ENCODE assay signal across 25 cellular contexts in the genomic region with DNA sequence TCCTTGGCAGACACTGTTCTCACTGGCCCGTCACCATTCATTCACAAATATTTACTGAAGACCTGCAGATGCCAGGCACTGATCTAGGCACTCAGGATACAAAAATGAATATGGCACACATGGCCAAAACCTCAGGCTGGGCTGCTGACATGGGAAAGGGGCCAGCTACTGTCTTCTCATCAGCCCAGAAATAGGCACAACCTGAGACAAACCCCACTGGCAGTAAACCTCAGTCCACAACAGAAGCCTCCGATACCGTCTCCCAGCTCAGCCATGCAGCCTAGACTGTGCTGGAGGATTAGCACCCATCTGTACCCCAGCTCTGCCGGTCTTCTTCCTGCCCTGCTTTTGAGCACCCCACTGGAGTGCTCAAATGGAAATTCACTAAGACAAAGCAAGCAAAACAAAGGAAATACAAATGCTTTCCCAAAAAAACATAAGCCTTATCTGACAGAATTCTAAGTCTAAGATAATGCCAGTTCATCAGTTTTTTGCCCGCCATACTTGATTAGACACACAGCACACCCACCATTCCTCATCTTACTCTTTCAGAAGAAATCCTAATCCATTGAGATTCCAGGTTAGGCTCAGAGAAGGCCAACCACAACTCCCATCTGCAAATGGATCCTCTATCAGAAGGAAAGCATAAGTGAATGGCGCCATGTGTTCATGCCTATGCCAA. TPM values are rescaled to one million over a fixed set of nuclear protein-coding genes. Genes with fewer than 3 reads are reported as not detected.
"Had no signal": no experiment of that assay in that cellular context is flagged by ENCODE, and none has a peak within 500 bp of the region (broad histone marks: within the 10 kb centered on the region; RNA-seq: fewer than 3 reads in every experiment).

No MANE protein-coding gene starts in this region.

- H3K27ac Mint-ChIP-seq: activated CD4-positive, alpha-beta T cell treated with anti-CD3 and anti-CD28 coated beads for 36 hours; activated CD8-positive, alpha-beta memory T cell treated with anti-CD3 and anti-CD28 coated beads, Interleukin-2, amount 10 ng/mL, durations not matched to agents 7 days and 5 days; activated CD8-positive, alpha-beta T cell treated with anti-CD3 and anti-CD28 coated beads, Interleukin-2, amount 10 ng/mL, durations not matched to agents 7 days and 5 days; activated naive CD4-positive, alpha-beta T cell treated with anti-CD3 and anti-CD28 coated beads, Interleukin-2, amount 50 U/mL, for 72 hours; activated T-cell treated with anti-CD3 and anti-CD28 coated beads, Interleukin-2, amount 50 U/mL, for 72 hours; nephron; stimulated activated effector memory CD8-positive, alpha-beta T cell treated with anti-CD3 and anti-CD28 coated beads, Interleukin-12 subunit alpha, Interleukin-12 subunit beta, amount 100 ng/mL, for 72 hours; stimulated activated naive CD8-positive, alpha-beta T cell treated with anti-CD3 and anti-CD28 coated beads, Interleukin-15, Interleukin-2, amounts not matched to agents 100 ng/mL and 50 ng/mL, for 24 hours had no signal

- H3K36me3 Mint-ChIP-seq: activated CD8-positive, alpha-beta memory T cell treated with anti-CD3 and anti-CD28 coated beads, Interleukin-2, amount 10 ng/mL, durations not matched to agents 7 days and 5 days; activated naive CD4-positive, alpha-beta T cell treated with anti-CD3 and anti-CD28 coated beads, Interleukin-2, amount 50 U/mL, for 72 hours had no signal

- DNase-seq: activated CD4-positive, alpha-beta T cell treated with anti-CD3 and anti-CD28 coated beads for 36 hours; activated CD4-positive, CD25-positive, alpha-beta regulatory T cell; activated CD8-positive, alpha-beta memory T cell treated with anti-CD3 and anti-CD28 coated beads, Interleukin-2, amount 10 ng/mL, durations not matched to agents 7 days and 5 days; activated CD8-positive, alpha-beta T cell treated with anti-CD3 and anti-CD28 coated beads, Interleukin-2, amount 10 ng/mL, durations not matched to agents 7 days and 5 days; activated naive CD4-positive, alpha-beta T cell; activated T-cell treated with anti-CD3 and anti-CD28 coated beads, Interleukin-2, amount 50 U/mL, for 72 hours; anterior cingulate cortex; body of pancreas; foreskin fibroblast; head of caudate nucleus; mesendoderm; mucosa of descending colon; retina; stimulated activated CD4-positive, alpha-beta T cell treated with anti-CD3 and anti-CD28 coated beads, Interleukin-4, amount 100 ng/mL, for 1 hour; substantia nigra; thyroid gland; upper lobe of right lung had no signal

- H3K27me3 Mint-ChIP-seq: activated CD4-positive, alpha-beta T cell treated with anti-CD3 and anti-CD28 coated beads for 36 hours; activated CD8-positive, alpha-beta memory T cell treated with anti-CD3 and anti-CD28 coated beads, Interleukin-2, amount 10 ng/mL, durations not matched to agents 7 days and 5 days; stimulated activated naive CD8-positive, alpha-beta T cell treated with anti-CD3 and anti-CD28 coated beads, Interleukin-15, Interleukin-2, amounts not matched to agents 100 ng/mL and 50 ng/mL, for 24 hours had no signal

- ATAC-seq: activated CD4-positive, alpha-beta T cell treated with anti-CD3 and anti-CD28 coated beads for 36 hours; activated CD8-positive, alpha-beta T cell treated with anti-CD3 and anti-CD28 coated beads, Interleukin-2, amount 10 ng/mL, durations not matched to agents 7 days and 5 days; activated T-cell treated with anti-CD3 and anti-CD28 coated beads, Interleukin-2, amount 50 U/mL, for 72 hours; body of pancreas; esophagus mucosa; left lobe of liver; mucosa of descending colon; upper lobe of right lung had no signal

- H3K4me1 Mint-ChIP-seq: activated CD4-positive, alpha-beta T cell treated with anti-CD3 and anti-CD28 coated beads for 36 hours; activated CD8-positive, alpha-beta memory T cell treated with anti-CD3 and anti-CD28 coated beads, Interleukin-2, amount 10 ng/mL, durations not matched to agents 7 days and 5 days had no signal

- H3K27me3 ChIP-seq: body of pancreas, thyroid gland, upper lobe of right lung had no signal

- H3K9me3 Mint-ChIP-seq: activated naive CD4-positive, alpha-beta T cell treated with anti-CD3 and anti-CD28 coated beads, Interleukin-2, amount 50 U/mL, for 72 hours; activated T-cell treated with anti-CD3 and anti-CD28 coated beads, Interleukin-2, amount 50 U/mL, for 72 hours; nephron; stimulated activated effector memory CD8-positive, alpha-beta T cell treated with anti-CD3 and anti-CD28 coated beads, Interleukin-12 subunit alpha, Interleukin-12 subunit beta, amount 100 ng/mL, for 72 hours; stimulated activated naive CD8-positive, alpha-beta T cell treated with anti-CD3 and anti-CD28 coated beads, Interleukin-15, Interleukin-2, amounts not matched to agents 100 ng/mL and 50 ng/mL, for 24 hours had no signal

- H3K27ac ChIP-seq: thyroid gland, upper lobe of right lung had no signal

- H3K4me3 ChIP-seq: body of pancreas, coronary artery, lung, mucosa of descending colon, thyroid gland, upper lobe of right lung had no signal

- H3K9me3 ChIP-seq: body of pancreas, mucosa of descending colon, thyroid gland, upper lobe of right lung had no signal

- H3K4me3 Mint-ChIP-seq: activated CD4-positive, alpha-beta T cell treated with anti-CD3 and anti-CD28 coated beads for 36 hours; activated CD8-positive, alpha-beta memory T cell treated with anti-CD3 and anti-CD28 coated beads, Interleukin-2, amount 10 ng/mL, durations not matched to agents 7 days and 5 days; activated CD8-positive, alpha-beta T cell treated with anti-CD3 and anti-CD28 coated beads, Interleukin-2, amount 10 ng/mL, durations not matched to agents 7 days and 5 days; activated T-cell treated with anti-CD3 and anti-CD28 coated beads, Interleukin-2, amount 50 U/mL, for 72 hours; nephron; stimulated activated effector memory CD8-positive, alpha-beta T cell treated with anti-CD3 and anti-CD28 coated beads, Interleukin-12 subunit alpha, Interleukin-12 subunit beta, amount 100 ng/mL, for 72 hours; stimulated activated naive CD8-positive, alpha-beta T cell treated with anti-CD3 and anti-CD28 coated beads, Interleukin-15, Interleukin-2, amounts not matched to agents 100 ng/mL and 50 ng/mL, for 24 hours had no signal

RNA-seq across cellular contexts. Expression of gene PDLIM4, which starts 38.1 kb away (rescaled TPM):
- total RNA-seq: activated CD8-positive, alpha-beta T cell treated with anti-CD3 and anti-CD28 coated beads, Interleukin-2, amount 10 ng/mL, durations not matched to agents 7 days and 5 days; activated naive CD4-positive, alpha-beta T cell treated with anti-CD3 and anti-CD28 coated beads, Interleukin-2, amount 50 U/mL, for 72 hours had no signal
